In genomic region chr17:75049057-75049456, GRCh38 we compare ENCODE assay signal across 11 cellular contexts. TPM values are rescaled to one million over a fixed set of nuclear protein-coding genes. Genes with fewer than 3 reads are reported as not detected.
DNase-seq lines count a peak whose midpoint lies in the region; ATAC-seq and TF ChIP-seq lines count a peak whose summit lies in the region.
"Had no signal": no experiment of that assay in that cellular context is flagged by ENCODE, and none has a peak within 500 bp of the region (broad histone marks: within the 10 kb centered on the region; RNA-seq: fewer than 3 reads in every experiment).

No MANE protein-coding gene starts in this region.

- H3K9me3 ChIP-seq in right atrium auricular region, result no peaks in the 10 kb centered on the region
- H3K9me3 ChIP-seq in muscle layer of duodenum (ENCODE audit: control insufficient read depth in 1 of 2, low read length in 2 of 2), result no peaks in the 10 kb centered on the region
- no peaks in the 10 kb centered on the region for H3K9me3 ChIP-seq in effector memory CD4-positive, alpha-beta T cell (ENCODE audit: control insufficient read depth, low read length)
- H3K9me3 ChIP-seq: BE2C, pancreas had no signal

- peaks cover 7% of the 10 kb centered on the region for H3K27me3 Mint-ChIP-seq in brain

- DNase-seq in right atrium auricular region (ENCODE audit: low spot score) (no peak), left cardiac atrium (no peak), NAMALWA (ENCODE audit: low spot score) (no peak), SHP77 treated with DMSO at 0.1 percent for 48 hours (lab: John Stamatoyannopoulos, UW) (no peak)
- DNase-seq in effector memory CD4-positive, alpha-beta T cell, result no peak
- DNase-seq: BE2C had no signal

- intact Hi-C loops in left cardiac atrium (cut with DNase I), result no loop called here

- peak overlapping the region in 3 of 5 experiments; percentile 42 to 94 (median 56) for H3K27ac Mint-ChIP-seq in brain

- H3K36me3 Mint-ChIP-seq in brain, result peaks cover 46% of the 10 kb centered on the region

- H3K4me1 ChIP-seq in right atrium auricular region, result peaks cover 0 to 34% of the 10 kb centered on the region in 2 donors
- H3K4me1 ChIP-seq in muscle layer of duodenum (ENCODE audit: control insufficient read depth in 1 of 2, insufficient read depth in 2 of 2, low read length in 2 of 2), result peaks cover 5 to 25% of the 10 kb centered on the region in 2 donors
- peaks cover 10% of the 10 kb centered on the region for H3K4me1 ChIP-seq in effector memory CD4-positive, alpha-beta T cell (ENCODE audit: control insufficient read depth, insufficient read depth, low read length, poor library complexity, severe bottlenecking)

- TF ChIP-seq CTCF in right atrium auricular region (IDR thresholded peaks at IDR 0.05) (no peak), brain (conservative IDR thresholded peaks at IDR 0.05) (no peak)

- H3K27me3 ChIP-seq in right atrium auricular region, result no peaks in the 10 kb centered on the region
- no peaks in the 10 kb centered on the region for H3K27me3 ChIP-seq in muscle layer of duodenum (ENCODE audit: low read depth, low read length)
- no peaks in the 10 kb centered on the region for H3K27me3 ChIP-seq in effector memory CD4-positive, alpha-beta T cell (replicated peaks; ENCODE audit: control insufficient read depth, insufficient read depth, low read length, poor library complexity, severe bottlenecking)
- H3K27me3 ChIP-seq: BE2C, pancreas had no signal

- H3K4me3 ChIP-seq in right atrium auricular region, result no peak overlapping the region
- H3K4me3 ChIP-seq in muscle layer of duodenum (ENCODE audit: low read depth in 1 of 2, low read length in 2 of 2), result peak overlapping the region in 1 of 2 donors; percentile 71
- H3K4me3 ChIP-seq in effector memory CD4-positive, alpha-beta T cell (ENCODE audit: insufficient read depth, low read depth, low read length, poor library complexity, severe bottlenecking), result no peak overlapping the region

- H3K27ac ChIP-seq in right atrium auricular region, result peak overlapping the region; percentile 97 to 100
- H3K27ac ChIP-seq in muscle layer of duodenum (ENCODE audit: low read length), result peak overlapping the region; percentile 58
- H3K27ac ChIP-seq in effector memory CD4-positive, alpha-beta T cell (ENCODE audit: insufficient read depth, low read length, poor library complexity, severe bottlenecking), result no peak overlapping the region

- H3K4me3 Mint-ChIP-seq in brain, result peak overlapping the region; percentile 94 to 96 (median 95)

- H3K36me3 ChIP-seq in right atrium auricular region (peaks cover 26% of the 10 kb centered on the region), muscle layer of duodenum (ENCODE audit: control insufficient read depth in 1 of 2, insufficient read depth in 2 of 2, low read length in 2 of 2) (peaks cover 4 to 26% of the 10 kb centered on the region in 2 donors)
- peaks cover 22% of the 10 kb centered on the region for H3K36me3 ChIP-seq in effector memory CD4-positive, alpha-beta T cell (ENCODE audit: control insufficient read depth, insufficient read depth, low read length)

- no peak for ATAC-seq in left cardiac atrium
- ATAC-seq in esophagus mucosa, result no peak

- peaks cover 51% of the 10 kb centered on the region for H3K4me1 Mint-ChIP-seq in brain

- H3K9me3 Mint-ChIP-seq in brain, result no peaks in the 10 kb centered on the region
- H3K9me3 Mint-ChIP-seq: T-helper 2 cell treated with Interferon-gamma antibody and Interleukin-4, amounts not matched to agents 5 μg/mL and 100 μg/mL, for 36 hours had no signal

RNA-seq across cellular contexts. Expression of gene KCTD2, which starts 2.0 kb away (rescaled TPM):
- 10 to 100 TPM; 17.9 to 28.4 TPM for total RNA-seq in right atrium auricular region
- 10 to 100 TPM; 21.4 to 26.2 TPM for total RNA-seq in left cardiac atrium
- polyA plus RNA-seq in brain (ENCODE audit: insufficient read depth, low read depth, low replicate concordance), result 44.3 TPM
- total RNA-seq in esophagus mucosa, result 13.2 TPM

RNA-seq across cellular contexts. Expression of gene ATP5PD, which starts 2.3 kb away (rescaled TPM):
- 100 to 1,000 TPM; 675 to 871 TPM for total RNA-seq in right atrium auricular region
- 100 to 1,000 TPM; 676 to 729 TPM for total RNA-seq in left cardiac atrium
- polyA plus RNA-seq in brain (ENCODE audit: insufficient read depth, low read depth, low replicate concordance), result 425 TPM
- total RNA-seq in esophagus mucosa, result 314 TPM

RNA-seq across cellular contexts. Expression of gene MRPL58, which starts 36.6 kb away (rescaled TPM):
- total RNA-seq in right atrium auricular region (100 to 1,000 TPM in 1 of 2 donors, 10 to 100 TPM in 1; 44.8 to 104 TPM), left cardiac atrium (10 to 100 TPM; 38.1 to 46.7 TPM), esophagus mucosa (47.8 TPM)
- 36.7 TPM for polyA plus RNA-seq in brain (ENCODE audit: insufficient read depth, low read depth, low replicate concordance)

RNA-seq across cellular contexts. Expression of gene SLC16A5, which starts 38.7 kb away (rescaled TPM):
- total RNA-seq in right atrium auricular region, result 10 to 100 TPM; 16.5 to 34.1 TPM
- 10 to 100 TPM in 1 of 2 donors, 1 to 10 TPM in 1; 7.2 to 14.3 TPM for total RNA-seq in left cardiac atrium
- 0.27 TPM for polyA plus RNA-seq in brain (ENCODE audit: insufficient read depth, low read depth, low replicate concordance)
- 13.9 TPM for total RNA-seq in esophagus mucosa
